8 cellular contexts compared by ENCODE assay signal in genomic region chr6:33633462-33634158, GRCh38. TPM values are rescaled to one million over a fixed set of nuclear protein-coding genes. Genes with fewer than 3 reads are reported as not detected.
DNase-seq lines count a peak whose midpoint lies in the region; ATAC-seq and TF ChIP-seq lines count a peak whose summit lies in the region.

No MANE protein-coding gene starts in this region.

- ATAC-seq in GM18505 (IDR thresholded peaks at IDR 0.05; ENCODE audit: unreplicated experiment) (peak; percentile 61), HG03442 (IDR thresholded peaks at IDR 0.05; ENCODE audit: unreplicated experiment) (peak; percentile 57), left cardiac atrium (peak; percentile 86 to 90)
- peak; percentile 77 for ATAC-seq in activated naive CD8-positive, alpha-beta T cell treated with anti-CD3 and anti-CD28 coated beads, Interleukin-2, amount 10 ng/mL, durations not matched to agents 7 days and 5 days (ENCODE audit: low read depth)

- no peaks in the 10 kb centered on the region for H3K9me3 ChIP-seq in SK-N-MC (ENCODE audit: low read depth, low read length)

- peaks cover 16% of the 10 kb centered on the region for H3K36me3 Mint-ChIP-seq in activated naive CD8-positive, alpha-beta T cell treated with anti-CD3 and anti-CD28 coated beads, Interleukin-2, amount 10 ng/mL, durations not matched to agents 7 days and 5 days

- H3K9me3 Mint-ChIP-seq in activated naive CD8-positive, alpha-beta T cell treated with anti-CD3 and anti-CD28 coated beads, Interleukin-2, amount 10 ng/mL, durations not matched to agents 7 days and 5 days, result no peaks in the 10 kb centered on the region

- H3K4me1 Mint-ChIP-seq in activated naive CD8-positive, alpha-beta T cell treated with anti-CD3 and anti-CD28 coated beads, Interleukin-2, amount 10 ng/mL, durations not matched to agents 7 days and 5 days, result peaks cover 42% of the 10 kb centered on the region

- no peak for TF ChIP-seq CTCF in 22Rv1 (IDR thresholded peaks at IDR 0.05)

- POLR2A ChIA-PET in activated naive CD8-positive, alpha-beta T cell treated with anti-CD3 and anti-CD28 coated beads, Interleukin-2, amount 10 ng/mL, durations not matched to agents 7 days and 5 days (lab: Charles Lee), result interaction anchor here (1.0 to 4.6 kb wide), 3 partner anchors 12 to 54 kb away, joined by 3 to 25 read pairs (median 3); partner anchors contain the start of genes BAK1 and ITPR3

- intact Hi-C loops in left cardiac atrium (cut with DNase I) (loop anchor here (10.0 kb wide), 2 partner anchors 49 to 61 kb away; partner anchors contain the start of gene BAK1 (in 1 of the 2)), posterior vena cava (cut with DNase I) (no loop called here)

- peak overlapping the region; percentile 87 for H3K4me3 Mint-ChIP-seq in activated naive CD8-positive, alpha-beta T cell treated with anti-CD3 and anti-CD28 coated beads, Interleukin-2, amount 10 ng/mL, durations not matched to agents 7 days and 5 days

- no peaks in the 10 kb centered on the region for H3K27me3 Mint-ChIP-seq in activated naive CD8-positive, alpha-beta T cell treated with anti-CD3 and anti-CD28 coated beads, Interleukin-2, amount 10 ng/mL, durations not matched to agents 7 days and 5 days

- TF ChIP-seq POLR2A in GM18505 (IDR thresholded peaks at IDR 0.05; ENCODE audit: borderline replicate concordance, extremely low read depth, insufficient read depth, insufficient read length), result no peak

- H3K27ac ChIP-seq in 22Rv1 (peak overlapping the region; percentile 57), SK-N-MC (no peak overlapping the region)

- H3K4me3 ChIP-seq in SK-N-MC, result peak overlapping the region; percentile 72

- H3K36me3 ChIP-seq in SK-N-MC (ENCODE audit: insufficient read depth, low read length), result no peaks in the 10 kb centered on the region

- H3K27ac Mint-ChIP-seq in activated naive CD8-positive, alpha-beta T cell treated with anti-CD3 and anti-CD28 coated beads, Interleukin-2, amount 10 ng/mL, durations not matched to agents 7 days and 5 days, result peak overlapping the region; percentile 67

- no peak overlapping the region for H3K9ac ChIP-seq in SK-N-MC (ENCODE audit: insufficient read length)

- no peak for DNase-seq in SK-N-MC (ENCODE audit: low read depth, low spot score)
- DNase-seq in activated naive CD8-positive, alpha-beta T cell treated with anti-CD3 and anti-CD28 coated beads, Interleukin-2, amount 10 ng/mL, durations not matched to agents 7 days and 5 days, result peak; percentile 77
- DNase-seq in left cardiac atrium, result peak; percentile 81
- peak; percentile 92 for DNase-seq in posterior vena cava (ENCODE audit: low spot score)
- no peak for DNase-seq in kidney glomerular epithelial cell (lab: John Stamatoyannopoulos, UW)

RNA-seq across cellular contexts. Expression of gene ITPR3, which starts 12.5 kb away (rescaled TPM):
- 10 to 100 TPM; 61.4 to 61.8 TPM for total RNA-seq in activated naive CD8-positive, alpha-beta T cell treated with anti-CD3 and anti-CD28 coated beads, Interleukin-2, amount 10 ng/mL, durations not matched to agents 7 days and 5 days
- 10 to 100 TPM in 1 of 2 donors, 1 to 10 TPM in 1; 9.6 to 16.6 TPM for total RNA-seq in left cardiac atrium
- total RNA-seq in posterior vena cava, result 10 to 100 TPM; 15.6 to 17.1 TPM

RNA-seq across cellular contexts. Expression of gene BAK1, which starts 53.5 kb away (rescaled TPM):
- total RNA-seq in activated naive CD8-positive, alpha-beta T cell treated with anti-CD3 and anti-CD28 coated beads, Interleukin-2, amount 10 ng/mL, durations not matched to agents 7 days and 5 days, result 10 to 100 TPM; 48.0 to 48.1 TPM
- 10 to 100 TPM; 17.6 to 21.6 TPM for total RNA-seq in left cardiac atrium
- 10 to 100 TPM; 12.4 to 17.7 TPM for total RNA-seq in posterior vena cava

Comparison
In these comparisons a context has a peak if more than half of its experiments do, and no peak if none do; other contexts are left out.
1. DNase-seq: peak in activated naive CD8-positive, alpha-beta T cell treated with anti-CD3 and anti-CD28 coated beads, Interleukin-2, amount 10 ng/mL, durations not matched to agents 7 days and 5 days (single experiment), left cardiac atrium (single experiment) and posterior vena cava (single experiment); none in SK-N-MC (single experiment) and kidney glomerular epithelial cell (single experiment).
2. intact Hi-C loops: an anchor here in left cardiac atrium (10.0 kb wide); none called in posterior vena cava.
3. Peak in every context shown above with its lines, with median percentiles within 50 percentile points of each other: ATAC-seq.